1 cellular context compared by ENCODE assay signal in the genomic region with DNA sequence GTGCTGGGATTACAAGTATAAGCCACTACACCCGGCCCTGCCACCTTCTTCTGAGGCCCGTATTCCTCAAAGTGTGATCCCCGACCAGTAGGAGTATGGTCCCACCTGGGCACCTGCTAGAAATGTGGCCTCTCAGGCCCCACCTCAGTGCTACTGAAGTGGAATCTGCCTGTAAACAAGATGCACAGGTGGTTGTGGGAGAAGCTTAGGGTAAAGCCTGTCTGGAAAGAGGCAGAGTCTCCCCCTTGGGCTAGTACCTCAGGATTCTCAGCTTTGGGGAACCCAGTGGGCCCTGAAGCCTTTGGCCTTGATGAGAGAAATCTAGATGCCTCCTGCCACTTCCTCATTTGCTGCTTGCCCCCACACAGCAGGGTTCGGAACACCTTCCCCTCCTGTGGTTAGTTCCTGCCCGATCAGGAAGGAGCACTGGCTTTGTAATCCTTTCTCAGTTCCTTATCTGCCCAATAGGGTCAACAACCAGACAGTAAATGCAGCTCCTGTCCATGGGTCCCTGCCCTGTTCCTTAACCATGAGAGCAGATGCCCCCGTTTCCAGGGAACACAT.
TF ChIP-seq lines count a peak whose summit lies in the region.

No MANE protein-coding gene starts in this region.

TF ChIP-seq in K562, 482 proteins besides CTCF, POLR2A, EP300 and RAD21 (continues in another document):
- peak; percentile 39 for TF ChIP-seq GATA2 (CRISPR knock-in tag; IDR thresholded peaks at IDR 0.05)
- TF ChIP-seq ETV6 (IDR thresholded peaks at IDR 0.05; ENCODE audit: borderline replicate concordance in 1 of 2, low read depth in 2 of 2, low read length in 1 of 2): peak; percentile 74 to 93; a peak in 3 of 4 replicates
- no peak for TF ChIP-seq ETV6 (CRISPR knock-in tag; IDR thresholded peaks at IDR 0.05; ENCODE audit: borderline replicate concordance)
- TF ChIP-seq NR2C2 (CRISPR knock-in tag; IDR thresholded peaks at IDR 0.05): no peak
- TF ChIP-seq NR2C2 (tag; IDR thresholded peaks at IDR 0.05): peak; percentile 25; the same call in 1 of the 2 replicates
- TF ChIP-seq NCOR1 (IDR thresholded peaks at IDR 0.05): peak; percentile 50; the same call in 1 of the 2 replicates
- peak; percentile 66; the same call in 1 of the 2 replicates for TF ChIP-seq ZNF766 (CRISPR knock-in tag; conservative IDR thresholded peaks at IDR 0.05)
- TF ChIP-seq, protein P1, sequence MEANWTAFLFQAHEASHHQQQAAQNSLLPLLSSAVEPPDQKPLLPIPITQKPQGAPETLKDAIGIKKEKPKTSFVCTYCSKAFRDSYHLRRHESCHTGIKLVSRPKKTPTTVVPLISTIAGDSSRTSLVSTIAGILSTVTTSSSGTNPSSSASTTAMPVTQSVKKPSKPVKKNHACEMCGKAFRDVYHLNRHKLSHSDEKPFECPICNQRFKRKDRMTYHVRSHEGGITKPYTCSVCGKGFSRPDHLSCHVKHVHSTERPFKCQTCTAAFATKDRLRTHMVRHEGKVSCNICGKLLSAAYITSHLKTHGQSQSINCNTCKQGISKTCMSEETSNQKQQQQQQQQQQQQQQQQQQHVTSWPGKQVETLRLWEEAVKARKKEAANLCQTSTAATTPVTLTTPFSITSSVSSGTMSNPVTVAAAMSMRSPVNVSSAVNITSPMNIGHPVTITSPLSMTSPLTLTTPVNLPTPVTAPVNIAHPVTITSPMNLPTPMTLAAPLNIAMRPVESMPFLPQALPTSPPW (CRISPR knock-in tag; IDR thresholded peaks at IDR 0.05): peak; percentile 70
- peak; percentile 64; the same call in 1 of the 2 replicates for TF ChIP-seq HDAC2 (IDR thresholded peaks at IDR 0.05)
- TF ChIP-seq SIN3A (IDR thresholded peaks at IDR 0.05; ENCODE audit: borderline replicate concordance in 2 of 2, control insufficient read depth in 1 of 2, low read depth in 2 of 2, low read length in 2 of 2): no peak
- no peak for TF ChIP-seq POLR2G (IDR thresholded peaks at IDR 0.05; ENCODE audit: low read depth, low read length)
- TF ChIP-seq MYC (IDR thresholded peaks at IDR 0.05; ENCODE audit: low read depth, low read length): peak; percentile 41; the same call in 1 of the 2 replicates
- TF ChIP-seq MYC (CRISPR knock-in tag; IDR thresholded peaks at IDR 0.05; ENCODE audit: borderline replicate concordance, low read depth): no peak
- 0 out of 2 replicates have a peak, but pooled peaks have one; percentile 38 for TF ChIP-seq ETV1 (tag; conservative IDR thresholded peaks at IDR 0.05; ENCODE audit: low read depth)
- no peak for TF ChIP-seq NR2C1 (IDR thresholded peaks at IDR 0.05)
- TF ChIP-seq NR2C1 (tag; IDR thresholded peaks at IDR 0.05): peak; percentile 29; the same call in 1 of the 2 replicates
- TF ChIP-seq, protein P2, sequence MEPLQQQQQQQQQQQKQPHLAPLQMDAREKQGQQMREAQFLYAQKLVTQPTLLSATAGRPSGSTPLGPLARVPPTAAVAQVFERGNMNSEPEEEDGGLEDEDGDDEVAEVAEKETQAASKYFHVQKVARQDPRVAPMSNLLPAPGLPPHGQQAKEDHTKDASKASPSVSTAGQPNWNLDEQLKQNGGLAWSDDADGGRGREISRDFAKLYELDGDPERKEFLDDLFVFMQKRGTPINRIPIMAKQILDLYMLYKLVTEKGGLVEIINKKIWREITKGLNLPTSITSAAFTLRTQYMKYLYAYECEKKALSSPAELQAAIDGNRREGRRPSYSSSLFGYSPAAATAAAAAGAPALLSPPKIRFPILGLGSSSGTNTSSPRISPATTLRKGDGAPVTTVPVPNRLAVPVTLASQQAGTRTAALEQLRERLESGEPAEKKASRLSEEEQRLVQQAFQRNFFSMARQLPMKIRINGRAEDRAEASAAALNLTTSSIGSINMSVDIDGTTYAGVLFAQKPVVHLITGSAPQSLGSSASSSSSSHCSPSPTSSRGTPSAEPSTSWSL (CRISPR knock-in tag; IDR thresholded peaks at IDR 0.05; ENCODE audit: borderline replicate concordance): no peak
- peak; percentile 100 for TF ChIP-seq SPI1 (IDR thresholded peaks at IDR 0.05; ENCODE audit: borderline replicate concordance, low read depth, low read length)
- no peak for TF ChIP-seq ZNF76 (CRISPR knock-in tag; IDR thresholded peaks at IDR 0.05; ENCODE audit: borderline replicate concordance)
- TF ChIP-seq, protein P3, sequence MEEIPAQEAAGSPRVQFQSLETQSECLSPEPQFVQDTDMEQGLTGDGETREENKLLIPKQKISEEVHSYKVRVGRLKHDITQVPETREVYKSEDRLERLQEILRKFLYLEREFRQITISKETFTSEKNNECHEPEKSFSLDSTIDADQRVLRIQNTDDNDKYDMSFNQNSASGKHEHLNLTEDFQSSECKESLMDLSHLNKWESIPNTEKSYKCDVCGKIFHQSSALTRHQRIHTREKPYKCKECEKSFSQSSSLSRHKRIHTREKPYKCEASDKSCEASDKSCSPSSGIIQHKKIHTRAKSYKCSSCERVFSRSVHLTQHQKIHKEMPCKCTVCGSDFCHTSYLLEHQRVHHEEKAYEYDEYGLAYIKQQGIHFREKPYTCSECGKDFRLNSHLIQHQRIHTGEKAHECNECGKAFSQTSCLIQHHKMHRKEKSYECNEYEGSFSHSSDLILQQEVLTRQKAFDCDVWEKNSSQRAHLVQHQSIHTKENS (CRISPR knock-in tag; IDR thresholded peaks at IDR 0.05): no peak
- TF ChIP-seq MEIS2 (IDR thresholded peaks at IDR 0.05; ENCODE audit: partially characterized antibody): peak; percentile 32
- no peak for TF ChIP-seq ZNF561 (CRISPR knock-in tag; conservative IDR thresholded peaks at IDR 0.05)
- TF ChIP-seq ASH1L (IDR thresholded peaks at IDR 0.05; ENCODE audit: borderline replicate concordance, low read depth, partially characterized antibody): no peak
- no peak for TF ChIP-seq PHF21A (IDR thresholded peaks at IDR 0.05; ENCODE audit: borderline replicate concordance, low read depth)
- no peak for TF ChIP-seq HSF4 (CRISPR knock-in tag; IDR thresholded peaks at IDR 0.05; ENCODE audit: borderline replicate concordance)
- TF ChIP-seq KAT8 (IDR thresholded peaks at IDR 0.05; ENCODE audit: low read depth): no peak
- TF ChIP-seq CBFA2T2 (conservative IDR thresholded peaks at IDR 0.05): peak; percentile 72
- TF ChIP-seq EZH2 (IDR thresholded peaks at IDR 0.05; ENCODE audit: borderline replicate concordance, low read depth, low read length): no peak
- no peak for TF ChIP-seq RBM15 (IDR thresholded peaks at IDR 0.05; ENCODE audit: insufficient read depth, low read length)
- TF ChIP-seq, protein P4, sequence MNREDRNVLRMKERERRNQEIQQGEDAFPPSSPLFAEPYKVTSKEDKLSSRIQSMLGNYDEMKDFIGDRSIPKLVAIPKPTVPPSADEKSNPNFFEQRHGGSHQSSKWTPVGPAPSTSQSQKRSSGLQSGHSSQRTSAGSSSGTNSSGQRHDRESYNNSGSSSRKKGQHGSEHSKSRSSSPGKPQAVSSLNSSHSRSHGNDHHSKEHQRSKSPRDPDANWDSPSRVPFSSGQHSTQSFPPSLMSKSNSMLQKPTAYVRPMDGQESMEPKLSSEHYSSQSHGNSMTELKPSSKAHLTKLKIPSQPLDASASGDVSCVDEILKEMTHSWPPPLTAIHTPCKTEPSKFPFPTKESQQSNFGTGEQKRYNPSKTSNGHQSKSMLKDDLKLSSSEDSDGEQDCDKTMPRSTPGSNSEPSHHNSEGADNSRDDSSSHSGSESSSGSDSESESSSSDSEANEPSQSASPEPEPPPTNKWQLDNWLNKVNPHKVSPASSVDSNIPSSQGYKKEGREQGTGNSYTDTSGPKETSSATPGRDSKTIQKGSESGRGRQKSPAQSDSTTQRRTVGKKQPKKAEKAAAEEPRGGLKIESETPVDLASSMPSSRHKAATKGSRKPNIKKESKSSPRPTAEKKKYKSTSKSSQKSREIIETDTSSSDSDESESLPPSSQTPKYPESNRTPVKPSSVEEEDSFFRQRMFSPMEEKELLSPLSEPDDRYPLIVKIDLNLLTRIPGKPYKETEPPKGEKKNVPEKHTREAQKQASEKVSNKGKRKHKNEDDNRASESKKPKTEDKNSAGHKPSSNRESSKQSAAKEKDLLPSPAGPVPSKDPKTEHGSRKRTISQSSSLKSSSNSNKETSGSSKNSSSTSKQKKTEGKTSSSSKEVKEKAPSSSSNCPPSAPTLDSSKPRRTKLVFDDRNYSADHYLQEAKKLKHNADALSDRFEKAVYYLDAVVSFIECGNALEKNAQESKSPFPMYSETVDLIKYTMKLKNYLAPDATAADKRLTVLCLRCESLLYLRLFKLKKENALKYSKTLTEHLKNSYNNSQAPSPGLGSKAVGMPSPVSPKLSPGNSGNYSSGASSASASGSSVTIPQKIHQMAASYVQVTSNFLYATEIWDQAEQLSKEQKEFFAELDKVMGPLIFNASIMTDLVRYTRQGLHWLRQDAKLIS (CRISPR knock-in tag; IDR thresholded peaks at IDR 0.05): no peak
- TF ChIP-seq, protein P5, sequence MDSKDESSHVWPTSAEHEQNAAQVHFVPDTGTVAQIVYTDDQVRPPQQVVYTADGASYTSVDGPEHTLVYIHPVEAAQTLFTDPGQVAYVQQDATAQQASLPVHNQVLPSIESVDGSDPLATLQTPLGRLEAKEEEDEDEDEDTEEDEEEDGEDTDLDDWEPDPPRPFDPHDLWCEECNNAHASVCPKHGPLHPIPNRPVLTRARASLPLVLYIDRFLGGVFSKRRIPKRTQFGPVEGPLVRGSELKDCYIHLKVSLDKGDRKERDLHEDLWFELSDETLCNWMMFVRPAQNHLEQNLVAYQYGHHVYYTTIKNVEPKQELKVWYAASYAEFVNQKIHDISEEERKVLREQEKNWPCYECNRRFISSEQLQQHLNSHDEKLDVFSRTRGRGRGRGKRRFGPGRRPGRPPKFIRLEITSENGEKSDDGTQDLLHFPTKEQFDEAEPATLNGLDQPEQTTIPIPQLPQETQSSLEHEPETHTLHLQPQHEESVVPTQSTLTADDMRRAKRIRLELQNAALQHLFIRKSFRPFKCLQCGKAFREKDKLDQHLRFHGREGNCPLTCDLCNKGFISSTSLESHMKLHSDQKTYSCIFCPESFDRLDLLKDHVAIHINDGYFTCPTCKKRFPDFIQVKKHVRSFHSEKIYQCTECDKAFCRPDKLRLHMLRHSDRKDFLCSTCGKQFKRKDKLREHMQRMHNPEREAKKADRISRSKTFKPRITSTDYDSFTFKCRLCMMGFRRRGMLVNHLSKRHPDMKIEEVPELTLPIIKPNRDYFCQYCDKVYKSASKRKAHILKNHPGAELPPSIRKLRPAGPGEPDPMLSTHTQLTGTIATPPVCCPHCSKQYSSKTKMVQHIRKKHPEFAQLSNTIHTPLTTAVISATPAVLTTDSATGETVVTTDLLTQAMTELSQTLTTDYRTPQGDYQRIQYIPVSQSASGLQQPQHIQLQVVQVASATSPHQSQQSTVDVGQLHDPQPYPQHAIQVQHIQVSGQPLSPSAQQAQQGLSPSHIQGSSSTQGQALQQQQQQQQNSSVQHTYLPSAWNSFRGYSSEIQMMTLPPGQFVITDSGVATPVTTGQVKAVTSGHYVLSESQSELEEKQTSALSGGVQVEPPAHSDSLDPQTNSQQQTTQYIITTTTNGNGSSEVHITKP (IDR thresholded peaks at IDR 0.05; ENCODE audit: partially characterized antibody): no peak
- TF ChIP-seq SNRNP70 (optimal IDR thresholded peaks at IDR 0.05; ENCODE audit: low read depth, low read length): no peak
- no peak for TF ChIP-seq CBX3 (IDR thresholded peaks at IDR 0.05; ENCODE audit: borderline replicate concordance in 1 of 2, low read length in 2 of 2)
- TF ChIP-seq MTA2 (IDR thresholded peaks at IDR 0.05; ENCODE audit: low read depth): peak; percentile 52
- peak; percentile 85 for TF ChIP-seq ZEB2 (IDR thresholded peaks at IDR 0.05)
- no peak for TF ChIP-seq ZNF274 (IDR thresholded peaks at IDR 0.05; ENCODE audit: borderline replicate concordance, low read depth, low read length)
- TF ChIP-seq, protein P6, sequence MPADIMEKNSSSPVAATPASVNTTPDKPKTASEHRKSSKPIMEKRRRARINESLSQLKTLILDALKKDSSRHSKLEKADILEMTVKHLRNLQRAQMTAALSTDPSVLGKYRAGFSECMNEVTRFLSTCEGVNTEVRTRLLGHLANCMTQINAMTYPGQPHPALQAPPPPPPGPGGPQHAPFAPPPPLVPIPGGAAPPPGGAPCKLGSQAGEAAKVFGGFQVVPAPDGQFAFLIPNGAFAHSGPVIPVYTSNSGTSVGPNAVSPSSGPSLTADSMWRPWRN (IDR thresholded peaks at IDR 0.05; ENCODE audit: low read depth): peak; percentile 80; the same call in 1 of the 2 replicates
- peak; percentile 71; the same call in 1 of the 2 replicates for TF ChIP-seq RUNX1 (IDR thresholded peaks at IDR 0.05; ENCODE audit: low read depth)
- TF ChIP-seq, protein P7, sequence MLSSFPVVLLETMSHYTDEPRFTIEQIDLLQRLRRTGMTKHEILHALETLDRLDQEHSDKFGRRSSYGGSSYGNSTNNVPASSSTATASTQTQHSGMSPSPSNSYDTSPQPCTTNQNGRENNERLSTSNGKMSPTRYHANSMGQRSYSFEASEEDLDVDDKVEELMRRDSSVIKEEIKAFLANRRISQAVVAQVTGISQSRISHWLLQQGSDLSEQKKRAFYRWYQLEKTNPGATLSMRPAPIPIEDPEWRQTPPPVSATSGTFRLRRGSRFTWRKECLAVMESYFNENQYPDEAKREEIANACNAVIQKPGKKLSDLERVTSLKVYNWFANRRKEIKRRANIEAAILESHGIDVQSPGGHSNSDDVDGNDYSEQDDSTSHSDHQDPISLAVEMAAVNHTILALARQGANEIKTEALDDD (IDR thresholded peaks at IDR 0.05): peak; percentile 43; the same call in 1 of the 2 replicates
- peak; percentile 90 for TF ChIP-seq TEAD4 (IDR thresholded peaks at IDR 0.05; ENCODE audit: low read length)
- no peak for TF ChIP-seq TEAD4 (CRISPR knock-in tag; IDR thresholded peaks at IDR 0.05; ENCODE audit: borderline replicate concordance)
- peak; percentile 94 for TF ChIP-seq TCF3 (CRISPR knock-in tag; IDR thresholded peaks at IDR 0.05)
- peak; percentile 37; the same call in 1 of the 2 replicates for TF ChIP-seq CREM (IDR thresholded peaks at IDR 0.05; ENCODE audit: low read depth)
